1 cellular context compared by ENCODE assay signal in the genomic region with DNA sequence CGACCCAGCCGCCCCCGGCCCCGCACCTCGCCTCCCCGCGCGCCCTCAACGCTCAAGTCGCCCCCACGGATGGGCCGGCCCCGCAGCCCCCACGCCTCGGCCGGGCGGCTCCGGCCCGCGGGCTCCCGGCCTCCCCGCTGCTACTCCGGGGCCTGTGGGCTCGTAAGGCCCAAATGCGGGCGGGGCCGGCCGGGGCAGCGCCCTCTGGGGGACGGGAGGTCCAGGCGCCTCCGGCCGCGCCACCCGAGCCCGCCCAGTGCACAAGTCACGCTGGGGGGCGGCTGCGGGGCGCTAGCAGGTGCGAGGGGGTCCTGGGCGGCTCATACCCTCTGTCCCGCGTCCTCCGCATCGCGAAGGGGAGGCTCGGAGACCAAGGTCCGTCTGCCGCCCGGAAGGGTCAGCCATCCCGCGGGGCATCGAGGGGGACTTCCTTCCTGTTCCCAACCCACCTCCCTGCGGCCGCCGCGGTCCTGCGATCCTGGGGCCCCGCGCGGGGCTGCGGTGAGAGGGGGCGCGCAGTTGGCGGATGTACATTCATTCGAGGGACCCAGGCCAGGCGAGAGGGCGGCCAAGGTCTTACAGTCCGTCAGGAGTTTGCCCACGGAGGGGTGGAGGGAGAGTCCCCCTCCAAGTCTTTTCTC.
TF ChIP-seq lines count a peak whose summit lies in the region.

A gene with protein sequence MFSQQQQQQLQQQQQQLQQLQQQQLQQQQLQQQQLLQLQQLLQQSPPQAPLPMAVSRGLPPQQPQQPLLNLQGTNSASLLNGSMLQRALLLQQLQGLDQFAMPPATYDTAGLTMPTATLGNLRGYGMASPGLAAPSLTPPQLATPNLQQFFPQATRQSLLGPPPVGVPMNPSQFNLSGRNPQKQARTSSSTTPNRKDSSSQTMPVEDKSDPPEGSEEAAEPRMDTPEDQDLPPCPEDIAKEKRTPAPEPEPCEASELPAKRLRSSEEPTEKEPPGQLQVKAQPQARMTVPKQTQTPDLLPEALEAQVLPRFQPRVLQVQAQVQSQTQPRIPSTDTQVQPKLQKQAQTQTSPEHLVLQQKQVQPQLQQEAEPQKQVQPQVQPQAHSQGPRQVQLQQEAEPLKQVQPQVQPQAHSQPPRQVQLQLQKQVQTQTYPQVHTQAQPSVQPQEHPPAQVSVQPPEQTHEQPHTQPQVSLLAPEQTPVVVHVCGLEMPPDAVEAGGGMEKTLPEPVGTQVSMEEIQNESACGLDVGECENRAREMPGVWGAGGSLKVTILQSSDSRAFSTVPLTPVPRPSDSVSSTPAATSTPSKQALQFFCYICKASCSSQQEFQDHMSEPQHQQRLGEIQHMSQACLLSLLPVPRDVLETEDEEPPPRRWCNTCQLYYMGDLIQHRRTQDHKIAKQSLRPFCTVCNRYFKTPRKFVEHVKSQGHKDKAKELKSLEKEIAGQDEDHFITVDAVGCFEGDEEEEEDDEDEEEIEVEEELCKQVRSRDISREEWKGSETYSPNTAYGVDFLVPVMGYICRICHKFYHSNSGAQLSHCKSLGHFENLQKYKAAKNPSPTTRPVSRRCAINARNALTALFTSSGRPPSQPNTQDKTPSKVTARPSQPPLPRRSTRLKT (minus strand): TSS at position 167 of the 641 bp plus-strand sequence. CDS start 715 bp downstream, outside the sequence.

TF ChIP-seq in K562, 482 proteins besides CTCF, POLR2A, EP300 and RAD21 (continued from another document and continues in another):
- TF ChIP-seq, protein P1, sequence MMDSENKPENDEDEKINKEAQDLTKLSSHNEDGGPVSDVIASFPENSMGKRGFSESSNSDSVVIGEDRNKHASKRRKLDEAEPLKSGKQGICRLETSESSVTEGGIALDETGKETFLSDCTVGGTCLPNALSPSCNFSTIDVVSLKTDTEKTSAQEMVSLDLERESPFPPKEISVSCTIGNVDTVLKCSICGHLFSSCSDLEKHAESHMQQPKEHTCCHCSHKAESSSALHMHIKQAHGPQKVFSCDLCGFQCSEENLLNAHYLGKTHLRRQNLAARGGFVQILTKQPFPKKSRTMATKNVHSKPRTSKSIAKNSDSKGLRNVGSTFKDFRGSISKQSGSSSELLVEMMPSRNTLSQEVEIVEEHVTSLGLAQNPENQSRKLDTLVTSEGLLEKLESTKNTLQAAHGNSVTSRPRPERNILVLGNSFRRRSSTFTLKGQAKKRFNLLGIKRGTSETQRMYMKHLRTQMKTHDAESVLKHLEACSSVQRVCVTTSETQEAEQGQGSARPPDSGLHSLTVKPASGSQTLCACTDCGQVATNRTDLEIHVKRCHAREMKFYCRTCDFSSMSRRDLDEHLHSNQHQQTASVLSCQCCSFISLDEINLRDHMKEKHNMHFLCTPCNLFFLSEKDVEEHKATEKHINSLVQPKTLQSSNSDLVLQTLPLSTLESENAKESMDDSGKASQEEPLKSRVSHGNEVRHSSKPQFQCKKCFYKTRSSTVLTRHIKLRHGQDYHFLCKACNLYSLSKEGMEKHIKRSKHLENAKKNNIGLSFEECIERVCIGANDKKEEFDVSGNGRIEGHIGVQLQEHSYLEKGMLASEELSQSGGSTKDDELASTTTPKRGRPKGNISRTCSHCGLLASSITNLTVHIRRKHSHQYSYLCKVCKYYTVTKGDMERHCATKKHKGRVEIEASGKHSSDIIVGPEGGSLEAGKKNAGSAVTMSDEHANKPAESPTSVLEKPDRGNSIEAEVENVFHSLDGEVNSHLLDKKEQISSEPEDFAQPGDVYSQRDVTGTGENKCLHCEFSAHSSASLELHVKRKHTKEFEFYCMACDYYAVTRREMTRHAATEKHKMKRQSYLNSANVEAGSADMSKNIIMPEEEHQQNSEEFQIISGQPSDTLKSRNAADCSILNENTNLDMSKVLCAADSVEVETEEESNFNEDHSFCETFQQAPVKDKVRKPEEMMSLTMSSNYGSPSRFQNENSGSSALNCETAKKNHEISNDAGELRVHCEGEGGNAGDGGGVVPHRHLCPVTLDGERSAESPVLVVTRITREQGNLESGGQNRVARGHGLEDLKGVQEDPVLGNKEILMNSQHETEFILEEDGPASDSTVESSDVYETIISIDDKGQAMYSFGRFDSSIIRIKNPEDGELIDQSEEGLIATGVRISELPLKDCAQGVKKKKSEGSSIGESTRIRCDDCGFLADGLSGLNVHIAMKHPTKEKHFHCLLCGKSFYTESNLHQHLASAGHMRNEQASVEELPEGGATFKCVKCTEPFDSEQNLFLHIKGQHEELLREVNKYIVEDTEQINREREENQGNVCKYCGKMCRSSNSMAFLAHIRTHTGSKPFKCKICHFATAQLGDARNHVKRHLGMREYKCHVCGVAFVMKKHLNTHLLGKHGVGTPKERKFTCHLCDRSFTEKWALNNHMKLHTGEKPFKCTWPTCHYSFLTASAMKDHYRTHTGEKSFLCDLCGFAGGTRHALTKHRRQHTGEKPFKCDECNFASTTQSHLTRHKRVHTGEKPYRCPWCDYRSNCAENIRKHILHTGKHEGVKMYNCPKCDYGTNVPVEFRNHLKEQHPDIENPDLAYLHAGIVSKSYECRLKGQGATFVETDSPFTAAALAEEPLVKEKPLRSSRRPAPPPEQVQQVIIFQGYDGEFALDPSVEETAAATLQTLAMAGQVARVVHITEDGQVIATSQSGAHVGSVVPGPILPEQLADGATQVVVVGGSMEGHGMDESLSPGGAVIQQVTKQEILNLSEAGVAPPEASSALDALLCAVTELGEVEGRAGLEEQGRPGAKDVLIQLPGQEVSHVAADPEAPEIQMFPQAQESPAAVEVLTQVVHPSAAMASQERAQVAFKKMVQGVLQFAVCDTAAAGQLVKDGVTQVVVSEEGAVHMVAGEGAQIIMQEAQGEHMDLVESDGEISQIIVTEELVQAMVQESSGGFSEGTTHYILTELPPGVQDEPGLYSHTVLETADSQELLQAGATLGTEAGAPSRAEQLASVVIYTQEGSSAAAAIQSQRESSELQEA (IDR thresholded peaks at IDR 0.05; ENCODE audit: low read depth) = no peak
- TF ChIP-seq, protein P2, sequence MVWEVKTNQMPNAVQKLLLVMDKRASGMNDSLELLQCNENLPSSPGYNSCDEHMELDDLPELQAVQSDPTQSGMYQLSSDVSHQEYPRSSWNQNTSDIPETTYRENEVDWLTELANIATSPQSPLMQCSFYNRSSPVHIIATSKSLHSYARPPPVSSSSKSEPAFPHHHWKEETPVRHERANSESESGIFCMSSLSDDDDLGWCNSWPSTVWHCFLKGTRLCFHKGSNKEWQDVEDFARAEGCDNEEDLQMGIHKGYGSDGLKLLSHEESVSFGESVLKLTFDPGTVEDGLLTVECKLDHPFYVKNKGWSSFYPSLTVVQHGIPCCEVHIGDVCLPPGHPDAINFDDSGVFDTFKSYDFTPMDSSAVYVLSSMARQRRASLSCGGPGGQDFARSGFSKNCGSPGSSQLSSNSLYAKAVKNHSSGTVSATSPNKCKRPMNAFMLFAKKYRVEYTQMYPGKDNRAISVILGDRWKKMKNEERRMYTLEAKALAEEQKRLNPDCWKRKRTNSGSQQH (CRISPR knock-in tag; IDR thresholded peaks at IDR 0.05) = peak; percentile 61; the same call in 1 of the 2 replicates
- TF ChIP-seq BRF1 (IDR thresholded peaks at IDR 0.05; ENCODE audit: borderline replicate concordance, extremely low read depth, insufficient read length) (no peak), SLC30A9 (CRISPR knock-in tag; IDR thresholded peaks at IDR 0.05) (peak; percentile 33; the same call in 1 of the 2 replicates), HNRNPL (IDR thresholded peaks at IDR 0.05; ENCODE audit: low read depth, low read length) (peak; percentile 96), CAMTA2 (CRISPR knock-in tag; conservative IDR thresholded peaks at IDR 0.05) (peak; percentile 97), ZNF830 (CRISPR knock-in tag; IDR thresholded peaks at IDR 0.05) (peak; percentile 64), PHF8 (IDR thresholded peaks at IDR 0.05; ENCODE audit: borderline replicate concordance, low read length) (peak; percentile 97), DPF2 (IDR thresholded peaks at IDR 0.05) (no peak), ZKSCAN1 (IDR thresholded peaks at IDR 0.05; ENCODE audit: low read depth, low read length) (peak; percentile 48; the same call in 1 of the 2 replicates), ZNF75A (CRISPR knock-in tag; IDR thresholded peaks at IDR 0.05) (0 out of 2 replicates have a peak, but pooled peaks have one; percentile 38), CBX3 (IDR thresholded peaks at IDR 0.05; ENCODE audit: borderline replicate concordance in 1 of 2, low read length in 2 of 2) (peak in 1 of 2 experiments; percentile 46; a peak in 1 of 3 replicates), YY1 (IDR thresholded peaks at IDR 0.05; ENCODE audit: borderline replicate concordance in 1 of 3, control insufficient read depth in 1 of 3, extremely low read depth in 1 of 3, insufficient read depth in 3 of 3, insufficient read length in 1 of 3, insufficient replicate concordance in 2 of 3, low read depth in 1 of 3, low read length in 2 of 3) (peak in 2 of 3 experiments; percentile 80 to 81), TBP (optimal IDR thresholded peaks at IDR 0.05; ENCODE audit: low read depth, low read length) (peak; percentile 87), POLR2H (tag; IDR thresholded peaks at IDR 0.05; ENCODE audit: low read depth) (no peak), ZBTB1 (CRISPR knock-in tag; IDR thresholded peaks at IDR 0.05; ENCODE audit: borderline replicate concordance, low read depth) (no peak), HIVEP1 (CRISPR knock-in tag; IDR thresholded peaks at IDR 0.05) (0 out of 2 replicates have a peak, but pooled peaks have one; percentile 20), SRF (CRISPR knock-in tag; IDR thresholded peaks at IDR 0.05) (peak in 1 of 2 experiments; percentile 65; a peak in 2 of 4 replicates), THRAP3 (IDR thresholded peaks at IDR 0.05; ENCODE audit: borderline replicate concordance) (no peak), RUNX1 (IDR thresholded peaks at IDR 0.05; ENCODE audit: low read depth) (no peak), BRD9 (IDR thresholded peaks at IDR 0.05; ENCODE audit: low read depth, partially characterized antibody) (no peak), STAT5B (CRISPR knock-in tag; IDR thresholded peaks at IDR 0.05) (no peak), ZNF76 (CRISPR knock-in tag; IDR thresholded peaks at IDR 0.05; ENCODE audit: borderline replicate concordance) (peak; percentile 67; the same call in 1 of the 2 replicates), MCM3 (IDR thresholded peaks at IDR 0.05) (no peak), HNRNPK (IDR thresholded peaks at IDR 0.05; ENCODE audit: low read depth, low read length, poor library complexity, severe bottlenecking) (peak; percentile 92), ZNF134 (CRISPR knock-in tag; conservative IDR thresholded peaks at IDR 0.05) (0 out of 2 replicates have a peak, but pooled peaks have one; percentile 8), CHCHD3 (CRISPR knock-in tag; IDR thresholded peaks at IDR 0.05) (0 out of 2 replicates have a peak, but pooled peaks have one; percentile 67), PHB (CRISPR knock-in tag; IDR thresholded peaks at IDR 0.05) (peak; percentile 96), RBM25 (IDR thresholded peaks at IDR 0.05; ENCODE audit: low read depth, low read length, severe bottlenecking) (peak; percentile 77), OTX1 (CRISPR knock-in tag; IDR thresholded peaks at IDR 0.05) (peak; percentile 16; the same call in 1 of the 2 replicates), IRF2 (CRISPR knock-in tag; IDR thresholded peaks at IDR 0.05) (no peak), JUND (IDR thresholded peaks at IDR 0.05; ENCODE audit: borderline replicate concordance, low read depth, low read length) (peak; percentile 60), JUND (tag; IDR thresholded peaks at IDR 0.05; ENCODE audit: borderline replicate concordance, low read depth, low read length) (no peak; the same call in 2 of the 3 replicates), DIDO1 (tag; IDR thresholded peaks at IDR 0.05; ENCODE audit: low read depth) (peak; percentile 48; the same call in 1 of the 2 replicates), ETS2 (tag; IDR thresholded peaks at IDR 0.05; ENCODE audit: borderline replicate concordance, poor library complexity, severe bottlenecking) (peak; percentile 20), ZNF311 (CRISPR knock-in tag; IDR thresholded peaks at IDR 0.05) (0 out of 2 replicates have a peak, but pooled peaks have one; percentile 36), SMC3 (conservative IDR thresholded peaks at IDR 0.05; ENCODE audit: insufficient read depth, low read depth, low read length) (peak; percentile 44; the same call in 1 of the 2 replicates)
- TF ChIP-seq, protein P3, sequence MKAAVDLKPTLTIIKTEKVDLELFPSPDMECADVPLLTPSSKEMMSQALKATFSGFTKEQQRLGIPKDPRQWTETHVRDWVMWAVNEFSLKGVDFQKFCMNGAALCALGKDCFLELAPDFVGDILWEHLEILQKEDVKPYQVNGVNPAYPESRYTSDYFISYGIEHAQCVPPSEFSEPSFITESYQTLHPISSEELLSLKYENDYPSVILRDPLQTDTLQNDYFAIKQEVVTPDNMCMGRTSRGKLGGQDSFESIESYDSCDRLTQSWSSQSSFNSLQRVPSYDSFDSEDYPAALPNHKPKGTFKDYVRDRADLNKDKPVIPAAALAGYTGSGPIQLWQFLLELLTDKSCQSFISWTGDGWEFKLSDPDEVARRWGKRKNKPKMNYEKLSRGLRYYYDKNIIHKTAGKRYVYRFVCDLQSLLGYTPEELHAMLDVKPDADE (conservative IDR thresholded peaks at IDR 0.05; ENCODE audit: control insufficient read depth, low read depth, low read length) = peak; percentile 82; the same call in 1 of the 2 replicates
- TF ChIP-seq, protein P4, sequence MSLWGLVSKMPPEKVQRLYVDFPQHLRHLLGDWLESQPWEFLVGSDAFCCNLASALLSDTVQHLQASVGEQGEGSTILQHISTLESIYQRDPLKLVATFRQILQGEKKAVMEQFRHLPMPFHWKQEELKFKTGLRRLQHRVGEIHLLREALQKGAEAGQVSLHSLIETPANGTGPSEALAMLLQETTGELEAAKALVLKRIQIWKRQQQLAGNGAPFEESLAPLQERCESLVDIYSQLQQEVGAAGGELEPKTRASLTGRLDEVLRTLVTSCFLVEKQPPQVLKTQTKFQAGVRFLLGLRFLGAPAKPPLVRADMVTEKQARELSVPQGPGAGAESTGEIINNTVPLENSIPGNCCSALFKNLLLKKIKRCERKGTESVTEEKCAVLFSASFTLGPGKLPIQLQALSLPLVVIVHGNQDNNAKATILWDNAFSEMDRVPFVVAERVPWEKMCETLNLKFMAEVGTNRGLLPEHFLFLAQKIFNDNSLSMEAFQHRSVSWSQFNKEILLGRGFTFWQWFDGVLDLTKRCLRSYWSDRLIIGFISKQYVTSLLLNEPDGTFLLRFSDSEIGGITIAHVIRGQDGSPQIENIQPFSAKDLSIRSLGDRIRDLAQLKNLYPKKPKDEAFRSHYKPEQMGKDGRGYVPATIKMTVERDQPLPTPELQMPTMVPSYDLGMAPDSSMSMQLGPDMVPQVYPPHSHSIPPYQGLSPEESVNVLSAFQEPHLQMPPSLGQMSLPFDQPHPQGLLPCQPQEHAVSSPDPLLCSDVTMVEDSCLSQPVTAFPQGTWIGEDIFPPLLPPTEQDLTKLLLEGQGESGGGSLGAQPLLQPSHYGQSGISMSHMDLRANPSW (CRISPR knock-in tag; IDR thresholded peaks at IDR 0.05) = peak; percentile 94
